In the genomic region with DNA sequence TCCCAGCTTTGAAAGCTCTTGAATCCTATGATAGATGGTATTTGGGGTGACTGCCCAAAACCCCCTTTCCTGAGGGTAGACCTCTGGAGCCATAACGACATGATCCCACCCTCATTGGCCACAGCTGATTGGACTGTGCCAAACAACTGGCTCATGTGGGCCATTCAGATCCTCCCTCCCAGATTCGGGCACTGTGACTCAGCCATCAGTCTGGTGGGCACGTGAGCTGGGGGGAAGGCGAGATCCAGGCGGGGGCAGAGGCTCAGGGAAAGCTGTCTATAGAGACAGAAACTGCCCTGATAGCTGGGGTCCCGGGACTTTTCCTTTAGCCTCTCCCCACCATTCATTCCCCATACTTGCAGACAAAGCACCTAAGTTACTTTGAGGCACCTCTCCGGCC, we compare ENCODE assay signal across 19 cellular contexts.
"Had no signal": no experiment of that assay in that cellular context is flagged by ENCODE, and none has a peak within 500 bp of the region (broad histone marks: within the 10 kb centered on the region; RNA-seq: fewer than 3 reads in every experiment).

No MANE protein-coding gene starts in this region.

- H3K27me3 ChIP-seq: vagina had no signal

- H3K9me3 Mint-ChIP-seq: activated CD4-positive, alpha-beta memory T cell treated with anti-CD3 and anti-CD28 coated beads, Interleukin-2, amount 10 ng/mL, durations not matched to agents 7 days and 5 days; activated CD4-positive, alpha-beta T cell treated with anti-CD3 and anti-CD28 coated beads, Interleukin-2, amount 10 ng/mL, durations not matched to agents 24 days and 14 days; activated naive CD4-positive, alpha-beta T cell treated with anti-CD3 and anti-CD28 coated beads, Interleukin-2, amount 50 U/mL, for 24 hours; brain; natural killer cell treated with Interleukin-12 subunit alpha and Interleukin-12 subunit beta and Interleukin-15 and Interleukin-18, amount 100 ng/mL, for 72 hours; stimulated activated naive B cell treated with anti-CD40 and anti-IgM and Interleukin-4, amounts not matched to agents 10 μg/mL and 1 μg/mL and 100 μg/mL, for 72 hours had no signal

- H3K36me3 ChIP-seq: gastrocnemius medialis, neutrophil, vagina had no signal

- ATAC-seq: activated CD4-positive, CD25-positive, alpha-beta regulatory T cell treated with anti-CD3 and anti-CD28 coated beads, Interleukin-2, amount 50 U/mL, for 24 hours; gastrocnemius medialis; stimulated activated naive B cell treated with anti-CD40 and anti-IgM and Interleukin-4, amounts not matched to agents 10 μg/mL and 1 μg/mL and 100 μg/mL, for 72 hours had no signal

- H3K4me3 ChIP-seq: gastrocnemius medialis, vagina had no signal

- H3K36me3 Mint-ChIP-seq: activated naive CD4-positive, alpha-beta T cell treated with anti-CD3 and anti-CD28 coated beads, Interleukin-2, amount 50 U/mL, for 24 hours; brain; natural killer cell treated with Interleukin-12 subunit alpha and Interleukin-12 subunit beta and Interleukin-15 and Interleukin-18, amount 100 ng/mL, for 72 hours; stimulated activated naive B cell treated with anti-CD40 and anti-IgM and Interleukin-4, amounts not matched to agents 10 μg/mL and 1 μg/mL and 100 μg/mL, for 72 hours had no signal

- H3K27ac ChIP-seq: gastrocnemius medialis, neutrophil, parathyroid adenoma, vagina, VCaP had no signal

- H3K9ac ChIP-seq: parathyroid adenoma had no signal

- H2AFZ ChIP-seq: parathyroid adenoma had no signal

- H3K4me3 Mint-ChIP-seq: activated CD4-positive, alpha-beta memory T cell treated with anti-CD3 and anti-CD28 coated beads, Interleukin-2, amount 10 ng/mL, durations not matched to agents 7 days and 5 days; activated CD4-positive, alpha-beta T cell treated with anti-CD3 and anti-CD28 coated beads, Interleukin-2, amount 10 ng/mL, durations not matched to agents 24 days and 14 days; activated naive CD4-positive, alpha-beta T cell treated with anti-CD3 and anti-CD28 coated beads, Interleukin-2, amount 50 U/mL, for 24 hours; brain; natural killer cell treated with Interleukin-12 subunit alpha and Interleukin-12 subunit beta and Interleukin-15 and Interleukin-18, amount 100 ng/mL, for 72 hours; stimulated activated naive B cell treated with anti-CD40 and anti-IgM and Interleukin-4, amounts not matched to agents 10 μg/mL and 1 μg/mL and 100 μg/mL, for 72 hours had no signal

- H3K27me3 Mint-ChIP-seq: activated CD4-positive, alpha-beta memory T cell treated with anti-CD3 and anti-CD28 coated beads, Interleukin-2, amount 10 ng/mL, durations not matched to agents 7 days and 5 days; activated CD4-positive, alpha-beta T cell treated with anti-CD3 and anti-CD28 coated beads, Interleukin-2, amount 10 ng/mL, durations not matched to agents 24 days and 14 days; activated naive CD4-positive, alpha-beta T cell treated with anti-CD3 and anti-CD28 coated beads, Interleukin-2, amount 50 U/mL, for 24 hours; natural killer cell treated with Interleukin-12 subunit alpha and Interleukin-12 subunit beta and Interleukin-15 and Interleukin-18, amount 100 ng/mL, for 72 hours had no signal

- H3K79me2 ChIP-seq: parathyroid adenoma had no signal

- H3K9me3 ChIP-seq: gastrocnemius medialis, neutrophil, vagina had no signal

- H3K4me1 Mint-ChIP-seq: activated CD4-positive, alpha-beta memory T cell treated with anti-CD3 and anti-CD28 coated beads, Interleukin-2, amount 10 ng/mL, durations not matched to agents 7 days and 5 days; activated CD4-positive, alpha-beta T cell treated with anti-CD3 and anti-CD28 coated beads, Interleukin-2, amount 10 ng/mL, durations not matched to agents 24 days and 14 days; activated naive CD4-positive, alpha-beta T cell treated with anti-CD3 and anti-CD28 coated beads, Interleukin-2, amount 50 U/mL, for 24 hours; stimulated activated naive B cell treated with anti-CD40 and anti-IgM and Interleukin-4, amounts not matched to agents 10 μg/mL and 1 μg/mL and 100 μg/mL, for 72 hours had no signal

- H3K27ac Mint-ChIP-seq: activated CD4-positive, alpha-beta memory T cell treated with anti-CD3 and anti-CD28 coated beads, Interleukin-2, amount 10 ng/mL, durations not matched to agents 7 days and 5 days; activated CD4-positive, alpha-beta T cell treated with anti-CD3 and anti-CD28 coated beads, Interleukin-2, amount 10 ng/mL, durations not matched to agents 24 days and 14 days; activated naive CD4-positive, alpha-beta T cell treated with anti-CD3 and anti-CD28 coated beads, Interleukin-2, amount 50 U/mL, for 24 hours; brain; natural killer cell treated with Interleukin-12 subunit alpha and Interleukin-12 subunit beta and Interleukin-15 and Interleukin-18, amount 100 ng/mL, for 72 hours; stimulated activated naive B cell treated with anti-CD40 and anti-IgM and Interleukin-4, amounts not matched to agents 10 μg/mL and 1 μg/mL and 100 μg/mL, for 72 hours had no signal

- H3K4me1 ChIP-seq: gastrocnemius medialis, parathyroid adenoma, vagina had no signal

- DNase-seq: activated CD4-positive, alpha-beta memory T cell treated with anti-CD3 and anti-CD28 coated beads, Interleukin-2, amount 10 ng/mL, durations not matched to agents 7 days and 5 days; activated CD4-positive, alpha-beta T cell treated with anti-CD3 and anti-CD28 coated beads, Interleukin-2, amount 10 ng/mL, durations not matched to agents 24 days and 14 days; activated gamma-delta T cell treated with Interleukin-2 at 50 U/mL for 16 hours; effector CD8-positive, alpha-beta T cell; gastrocnemius medialis; left ventricle myocardium superior; midbrain; stimulated activated CD4-positive, alpha-beta T cell treated with anti-CD3 and anti-CD28 coated beads, Interleukin-2, amount 100 ng/mL, for 48 hours; stimulated activated CD8-positive, alpha-beta memory T cell treated with anti-CD3 and anti-CD28 coated beads, Interleukin-4, amount 100 ng/mL, for 48 hours; stimulated activated naive B cell treated with anti-CD40 and anti-IgM and Interleukin-4, amounts not matched to agents 10 μg/mL and 1 μg/mL and 100 μg/mL, for 72 hours; trophoblast cell had no signal
